In genomic region chr20:325889-326644, GRCh38 we compare ENCODE assay signal across 8 cellular contexts. TPM values are rescaled to one million over a fixed set of nuclear protein-coding genes. Genes with fewer than 3 reads are reported as not detected.
DNase-seq lines count a peak whose midpoint lies in the region; ATAC-seq and TF ChIP-seq lines count a peak whose summit lies in the region.

No MANE protein-coding gene starts in this region.

- POLR2A ChIA-PET in CD4-positive, alpha-beta memory T cell (lab: Charles Lee; ENCODE audit: partially characterized antibody): interaction anchor here (0.6 to 4.3 kb wide), 10 partner anchors 24 to 145 kb away, joined by 3 to 112 read pairs (median 4); partner anchors contain the start of genes TRIB3 and ZCCHC3

- peak overlapping the region; percentile 68 for H3K4me2 ChIP-seq in GM23248 (ENCODE audit: unreplicated experiment)

- H3K36me3 ChIP-seq in CD4-positive, alpha-beta memory T cell (ENCODE audit: insufficient read depth, low read length): no peaks in the 10 kb centered on the region
- H3K36me3 ChIP-seq in GM23248 (ENCODE audit: low read depth): no peaks in the 10 kb centered on the region
- H3K36me3 ChIP-seq in duodenal mucosa (ENCODE audit: control insufficient read depth in 1 of 2, insufficient read depth in 2 of 2, low read length in 2 of 2): no peaks in the 10 kb centered on the region
- no peaks in the 10 kb centered on the region for H3K36me3 ChIP-seq in right lobe of liver

- CTCF ChIA-PET in CD4-positive, alpha-beta memory T cell (lab: Charles Lee; ENCODE audit: partially characterized antibody): no interaction called here

- in situ Hi-C loops in GM23248 (cut with MboI): no loop called here

- peaks cover 29% of the 10 kb centered on the region for H3K4me1 ChIP-seq in CD4-positive, alpha-beta memory T cell (ENCODE audit: insufficient read depth, low read length)
- H3K4me1 ChIP-seq in GM23248 (ENCODE audit: insufficient read depth) (peaks cover 31% of the 10 kb centered on the region), duodenal mucosa (ENCODE audit: control insufficient read depth in 1 of 2, insufficient read depth in 2 of 2, low read length in 2 of 2) (peaks cover 7 to 24% of the 10 kb centered on the region in 2 donors), right lobe of liver (peaks cover 0 to 7% (median 0%) of the 10 kb centered on the region in 4 donors)

- H3K9ac ChIP-seq in GM23248: peak overlapping the region; percentile 88
- peak overlapping the region; percentile 18 to 49 for H3K9ac ChIP-seq in duodenal mucosa (ENCODE audit: low read depth in 1 of 2, low read length in 2 of 2)

- whole genome bisulfite sequencing in GM23248 (ENCODE audit: low coverage in 1 of 2, low lambda C conversion rate in 2 of 2, missing lambda C conversion rate in 2 of 2), 2 experiments: 1% methylated on average over 33 to 97 of the region's 103 CpGs
- WGBS in right lobe of liver (ENCODE audit: insufficient coverage, low coverage, low lambda C conversion rate, missing lambda C conversion rate): 0% methylated on average over 5 of the region's 103 CpGs

- peaks cover 34% of the 10 kb centered on the region for H3F3A ChIP-seq in GM23248 (ENCODE audit: insufficient read depth)

- peak overlapping the region in 1 of 2 donors; percentile 55 for H3K4me3 ChIP-seq in CD4-positive, alpha-beta memory T cell (ENCODE audit: low read length in 2 of 2)
- H3K4me3 ChIP-seq in GM23248: peak overlapping the region; percentile 84
- peak overlapping the region; percentile 66 to 74 for H3K4me3 ChIP-seq in duodenal mucosa (ENCODE audit: low read depth in 1 of 2, low read length in 2 of 2)
- peak overlapping the region; percentile 62 to 69 (median 68) for H3K4me3 ChIP-seq in right lobe of liver

- peak overlapping the region; percentile 61 to 86 (median 80) for H3K4me3 Mint-ChIP-seq in CD4-positive, alpha-beta memory T cell
- H3K4me3 Mint-ChIP-seq in activated CD4-positive, alpha-beta T cell treated with anti-CD3 and anti-CD28 coated beads, Interleukin-2, amount 10 ng/mL, durations not matched to agents 24 days and 14 days: peak overlapping the region; percentile 82

- H3K4me1 Mint-ChIP-seq in CD4-positive, alpha-beta memory T cell: peaks cover 5 to 30% (median 14%) of the 10 kb centered on the region in 4 donors
- peaks cover 23% of the 10 kb centered on the region for H3K4me1 Mint-ChIP-seq in activated CD4-positive, alpha-beta T cell treated with anti-CD3 and anti-CD28 coated beads, Interleukin-2, amount 10 ng/mL, durations not matched to agents 24 days and 14 days

- no peak for TF ChIP-seq POLR2A in right lobe of liver (IDR thresholded peaks at IDR 0.05)

- peak overlapping the region; percentile 52; the same call in 1 of the 2 replicates for H2AFZ ChIP-seq in GM23248

- no peak for TF ChIP-seq CTCF in right lobe of liver (IDR thresholded peaks at IDR 0.05)

- peak; percentile 39 to 63 (median 46) for DNase-seq in CD4-positive, alpha-beta memory T cell
- DNase-seq in GM23248 (peak; percentile 84), NCI-H1694 treated with DMSO at 0.1 percent for 48 hours (lab: John Stamatoyannopoulos, UW) (peak; percentile 19), right lobe of liver (peak; percentile 61 to 72 (median 70))
- DNase-seq in activated CD4-positive, alpha-beta T cell treated with anti-CD3 and anti-CD28 coated beads, Interleukin-2, amount 10 ng/mL, durations not matched to agents 24 days and 14 days: peak; percentile 85
- DNase-seq in stimulated activated CD4-positive, alpha-beta T cell treated with anti-CD3 and anti-CD28 coated beads, Interleukin-4, amount 100 ng/mL, for 48 hours (ENCODE audit: low read depth in 2 of 2): peak; percentile 41 to 42

- H3K27me3 Mint-ChIP-seq in CD4-positive, alpha-beta memory T cell: no peaks in the 10 kb centered on the region
- peaks cover 6% of the 10 kb centered on the region for H3K27me3 Mint-ChIP-seq in activated CD4-positive, alpha-beta T cell treated with anti-CD3 and anti-CD28 coated beads, Interleukin-2, amount 10 ng/mL, durations not matched to agents 24 days and 14 days

- H4K20me1 ChIP-seq in GM23248 (ENCODE audit: insufficient read depth): no peaks in the 10 kb centered on the region

- H3K36me3 Mint-ChIP-seq in CD4-positive, alpha-beta memory T cell: peaks cover 0 to 1% of the 10 kb centered on the region in 2 donors
- peaks cover 2% of the 10 kb centered on the region for H3K36me3 Mint-ChIP-seq in activated CD4-positive, alpha-beta T cell treated with anti-CD3 and anti-CD28 coated beads, Interleukin-2, amount 10 ng/mL, durations not matched to agents 24 days and 14 days (ENCODE audit: low read depth)

- no peaks in the 10 kb centered on the region for H3K9me2 ChIP-seq in GM23248 (ENCODE audit: insufficient read depth)

- H3K27ac ChIP-seq in CD4-positive, alpha-beta memory T cell (ENCODE audit: low read depth, low read length): peak overlapping the region; percentile 50
- H3K27ac ChIP-seq in GM23248 (peak overlapping the region; percentile 89), duodenal mucosa (ENCODE audit: low read depth, low read length) (peak overlapping the region; percentile 64), right lobe of liver (peak overlapping the region; percentile 31 to 88 (median 51))

- no peak for ATAC-seq in right lobe of liver
- ATAC-seq in HG03442 (IDR thresholded peaks at IDR 0.05; ENCODE audit: unreplicated experiment): no peak

- peak overlapping the region in 5 of 7 donors; percentile 46 to 86 (median 77) for H3K27ac Mint-ChIP-seq in CD4-positive, alpha-beta memory T cell
- peak overlapping the region; percentile 81 for H3K27ac Mint-ChIP-seq in activated CD4-positive, alpha-beta T cell treated with anti-CD3 and anti-CD28 coated beads, Interleukin-2, amount 10 ng/mL, durations not matched to agents 24 days and 14 days

- H3K9me3 ChIP-seq in CD4-positive, alpha-beta memory T cell (ENCODE audit: control insufficient read depth in 1 of 2, low read length in 2 of 2): no peaks in the 10 kb centered on the region
- H3K9me3 ChIP-seq in GM23248 (ENCODE audit: low read depth) (no peaks in the 10 kb centered on the region), duodenal mucosa (ENCODE audit: control insufficient read depth in 1 of 2, low read length in 2 of 2) (no peaks in the 10 kb centered on the region), right lobe of liver (no peaks in the 10 kb centered on the region)

- peaks cover 19% of the 10 kb centered on the region for H3K79me2 ChIP-seq in GM23248 (ENCODE audit: insufficient read depth)

- H3K27me3 ChIP-seq in CD4-positive, alpha-beta memory T cell (ENCODE audit: insufficient read depth, low read length): no peaks in the 10 kb centered on the region
- H3K27me3 ChIP-seq in GM23248 (replicated peaks; ENCODE audit: insufficient read depth): no peaks in the 10 kb centered on the region
- no peaks in the 10 kb centered on the region for H3K27me3 ChIP-seq in duodenal mucosa (ENCODE audit: control insufficient read depth in 1 of 2, insufficient read depth in 2 of 2, low read length in 2 of 2)
- H3K27me3 ChIP-seq in right lobe of liver: no peaks in the 10 kb centered on the region

- intact Hi-C loops in CD4-positive, alpha-beta memory T cell (cut with micrococcal nuclease): loop anchor here (1.0 to 2.0 kb wide), 4 partner anchors 21 to 82 kb away; partner anchors contain the start of genes C20orf96, NRSN2, RBCK1 and ZCCHC3
- intact Hi-C loops in activated CD4-positive, alpha-beta T cell treated with anti-CD3 and anti-CD28 coated beads, Interleukin-2, amount 10 ng/mL, durations not matched to agents 24 days and 14 days (cut with micrococcal nuclease): loop anchor here (1.0 to 2.0 kb wide), 5 partner anchors 15 to 89 kb away; partner anchors contain the start of genes TRIB3 and ZCCHC3
- intact Hi-C loops in right lobe of liver (cut with DNase I): no loop called here

- H3K9me3 Mint-ChIP-seq in CD4-positive, alpha-beta memory T cell: no peaks in the 10 kb centered on the region
- H3K9me3 Mint-ChIP-seq in activated CD4-positive, alpha-beta T cell treated with anti-CD3 and anti-CD28 coated beads, Interleukin-2, amount 10 ng/mL, durations not matched to agents 24 days and 14 days: no peaks in the 10 kb centered on the region

RNA-seq across cellular contexts. Expression of gene SOX12, which starts 0.7 kb away (rescaled TPM):
- total RNA-seq in CD4-positive, alpha-beta memory T cell: 1 to 10 TPM; 4.7 to 5.0 TPM
- under 1 TPM; 0.08 to 0.69 TPM for polyA plus RNA-seq in CD4-positive, alpha-beta memory T cell
- 7.5 and 7.7 TPM in 2 replicates for total RNA-seq in GM23248 (2014; rRNA removed; shearing (Covaris generic))
- polyA plus RNA-seq in GM23248 (2016; fragmentation: Nextera tagmentation; extraction: Ambion mirVana): 2.0 and 2.1 TPM in 2 replicates
- 11.0 and 11.2 TPM in 2 replicates for total RNA-seq in activated CD4-positive, alpha-beta T cell treated with anti-CD3 and anti-CD28 coated beads, Interleukin-2, amount 10 ng/mL, durations not matched to agents 24 days and 14 days
- total RNA-seq in right lobe of liver: 1 to 10 TPM; 3.6 to 6.4 (median 4.6) TPM

RNA-seq across cellular contexts. Expression of gene NRSN2, which starts 20.8 kb away (rescaled TPM):
- 1 to 10 TPM in 1 of 2 experiments, under 1 TPM in 1; 0.52 to 1.1 TPM for total RNA-seq in CD4-positive, alpha-beta memory T cell
- polyA plus RNA-seq in CD4-positive, alpha-beta memory T cell: 1 to 10 TPM in 1 of 2 donors, not detected in 1; 1.3 TPM
- 58.8 and 76.8 TPM in 2 replicates for total RNA-seq in GM23248 (2014; rRNA removed; shearing (Covaris generic))
- polyA plus RNA-seq in GM23248 (2016; fragmentation: Nextera tagmentation; extraction: Ambion mirVana): 76.7 and 78.2 TPM in 2 replicates
- 5.1 and 7.0 TPM in 2 replicates for total RNA-seq in activated CD4-positive, alpha-beta T cell treated with anti-CD3 and anti-CD28 coated beads, Interleukin-2, amount 10 ng/mL, durations not matched to agents 24 days and 14 days
- 1 to 10 TPM; 1.3 to 4.1 (median 1.9) TPM for total RNA-seq in right lobe of liver

RNA-seq across cellular contexts. Expression of gene ZCCHC3, which starts 28.7 kb away (rescaled TPM):
- 10 to 100 TPM; 27.9 to 29.8 TPM for total RNA-seq in CD4-positive, alpha-beta memory T cell
- 10 to 100 TPM in 1 of 2 donors, 1 to 10 TPM in 1; 5.8 to 12.2 TPM for polyA plus RNA-seq in CD4-positive, alpha-beta memory T cell
- total RNA-seq in GM23248 (2014; rRNA removed; shearing (Covaris generic)): 13.8 and 14.8 TPM in 2 replicates
- polyA plus RNA-seq in GM23248 (2016; fragmentation: Nextera tagmentation; extraction: Ambion mirVana): 4.1 and 5.3 TPM in 2 replicates
- total RNA-seq in activated CD4-positive, alpha-beta T cell treated with anti-CD3 and anti-CD28 coated beads, Interleukin-2, amount 10 ng/mL, durations not matched to agents 24 days and 14 days: 23.7 and 24.6 TPM in 2 replicates
- total RNA-seq in right lobe of liver: 1 to 10 TPM; 4.2 to 7.5 (median 5.9) TPM

RNA-seq across cellular contexts. Expression of gene C20orf96, which starts 35.5 kb away (rescaled TPM):
- 1 to 10 TPM; 1.8 to 2.5 TPM for total RNA-seq in CD4-positive, alpha-beta memory T cell
- polyA plus RNA-seq in CD4-positive, alpha-beta memory T cell: under 1 TPM; 0.25 to 0.39 TPM
- total RNA-seq in GM23248 (2014; rRNA removed; shearing (Covaris generic)): 0.32 TPM in 1 of 2 replicates, not detected in the other
- 4.0 and 4.5 TPM in 2 replicates for polyA plus RNA-seq in GM23248 (2016; fragmentation: Nextera tagmentation; extraction: Ambion mirVana)
- total RNA-seq in activated CD4-positive, alpha-beta T cell treated with anti-CD3 and anti-CD28 coated beads, Interleukin-2, amount 10 ng/mL, durations not matched to agents 24 days and 14 days: 5.7 and 6.7 TPM in 2 replicates
- total RNA-seq in right lobe of liver: 1 to 10 TPM in 4 of 6 experiments, under 1 TPM in 2; 0.62 to 2.5 (median 1.8) TPM

RNA-seq across cellular contexts. Expression of gene TRIB3, which starts 54.5 kb away (rescaled TPM):
- total RNA-seq in CD4-positive, alpha-beta memory T cell: 1 to 10 TPM; 7.2 to 8.1 TPM
- 10 to 100 TPM in 1 of 2 donors, 1 to 10 TPM in 1; 8.7 to 12.4 TPM for polyA plus RNA-seq in CD4-positive, alpha-beta memory T cell
- 88.5 and 99.2 TPM in 2 replicates for total RNA-seq in GM23248 (2014; rRNA removed; shearing (Covaris generic))
- polyA plus RNA-seq in GM23248 (2016; fragmentation: Nextera tagmentation; extraction: Ambion mirVana): 63.0 and 66.1 TPM in 2 replicates
- 39.3 and 41.1 TPM in 2 replicates for total RNA-seq in activated CD4-positive, alpha-beta T cell treated with anti-CD3 and anti-CD28 coated beads, Interleukin-2, amount 10 ng/mL, durations not matched to agents 24 days and 14 days
- 100 to 1,000 TPM in 2 of 6 experiments, 10 to 100 TPM in 4; 15.1 to 139 (median 34.1) TPM for total RNA-seq in right lobe of liver

Comparison
In these comparisons a context has a peak if more than half of its experiments do, and no peak if none do; other contexts are left out.
1. DNase-seq: peak in every context shown above with its lines; median percentile 85 in activated CD4-positive, alpha-beta T cell treated with anti-CD3 and anti-CD28 coated beads, Interleukin-2, amount 10 ng/mL, durations not matched to agents 24 days and 14 days; 84 in GM23248; 70 in right lobe of liver; 46 in CD4-positive, alpha-beta memory T cell; 42 in stimulated activated CD4-positive, alpha-beta T cell treated with anti-CD3 and anti-CD28 coated beads, Interleukin-4, amount 100 ng/mL, for 48 hours; 19 in NCI-H1694 treated with DMSO at 0.1 percent for 48 hours.
2. intact Hi-C loops: an anchor here in CD4-positive, alpha-beta memory T cell (1.0 to 2.0 kb wide) and activated CD4-positive, alpha-beta T cell treated with anti-CD3 and anti-CD28 coated beads, Interleukin-2, amount 10 ng/mL, durations not matched to agents 24 days and 14 days (1.0 to 2.0 kb wide); none called in right lobe of liver.